Comparison of ENCODE assay signal across 1 cellular context in the genomic region with DNA sequence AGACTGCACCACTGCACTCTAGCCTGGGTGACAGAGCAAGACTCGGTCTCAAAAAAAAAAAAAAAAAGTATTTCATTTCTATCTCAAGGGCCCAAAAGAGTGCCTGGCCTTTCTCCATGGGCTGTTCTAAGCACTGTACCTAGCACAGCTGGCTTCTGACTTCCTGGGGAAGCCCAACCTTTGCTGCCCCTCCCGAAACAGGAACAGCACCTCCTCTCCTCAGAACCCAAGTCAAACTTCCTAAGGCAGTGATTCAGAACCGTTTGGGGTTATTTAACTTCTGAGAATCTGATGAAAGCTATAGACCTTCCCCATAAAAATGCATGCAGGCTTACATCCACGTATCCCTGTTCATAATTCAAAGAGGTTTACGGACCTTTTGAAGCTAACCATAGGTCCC.
TF ChIP-seq lines count a peak whose summit lies in the region.

No MANE protein-coding gene starts in this region.

TF ChIP-seq in GM12878, 131 proteins besides CTCF, POLR2A, EP300 and RAD21:
- no peak for TF ChIP-seq RB1 (IDR thresholded peaks at IDR 0.05; ENCODE audit: borderline replicate concordance)
- TF ChIP-seq BCL11A (IDR thresholded peaks at IDR 0.05; ENCODE audit: low read depth, low read length) = no peak
- no peak for TF ChIP-seq GABPA (IDR thresholded peaks at IDR 0.05; ENCODE audit: low read depth)
- 0 out of 2 replicates have a peak, but pooled peaks have one; percentile 13 for TF ChIP-seq IKZF1 (conservative IDR thresholded peaks at IDR 0.05)
- TF ChIP-seq FOXK2 (IDR thresholded peaks at IDR 0.05) = no peak
- TF ChIP-seq, protein P1, sequence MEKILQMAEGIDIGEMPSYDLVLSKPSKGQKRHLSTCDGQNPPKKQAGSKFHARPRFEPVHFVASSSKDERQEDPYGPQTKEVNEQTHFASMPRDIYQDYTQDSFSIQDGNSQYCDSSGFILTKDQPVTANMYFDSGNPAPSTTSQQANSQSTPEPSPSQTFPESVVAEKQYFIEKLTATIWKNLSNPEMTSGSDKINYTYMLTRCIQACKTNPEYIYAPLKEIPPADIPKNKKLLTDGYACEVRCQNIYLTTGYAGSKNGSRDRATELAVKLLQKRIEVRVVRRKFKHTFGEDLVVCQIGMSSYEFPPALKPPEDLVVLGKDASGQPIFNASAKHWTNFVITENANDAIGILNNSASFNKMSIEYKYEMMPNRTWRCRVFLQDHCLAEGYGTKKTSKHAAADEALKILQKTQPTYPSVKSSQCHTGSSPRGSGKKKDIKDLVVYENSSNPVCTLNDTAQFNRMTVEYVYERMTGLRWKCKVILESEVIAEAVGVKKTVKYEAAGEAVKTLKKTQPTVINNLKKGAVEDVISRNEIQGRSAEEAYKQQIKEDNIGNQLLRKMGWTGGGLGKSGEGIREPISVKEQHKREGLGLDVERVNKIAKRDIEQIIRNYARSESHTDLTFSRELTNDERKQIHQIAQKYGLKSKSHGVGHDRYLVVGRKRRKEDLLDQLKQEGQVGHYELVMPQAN (conservative IDR thresholded peaks at IDR 0.05) = no peak
- TF ChIP-seq ETV6 (conservative IDR thresholded peaks at IDR 0.05 in 1 of 2, IDR thresholded peaks at IDR 0.05 in 1 of 2; ENCODE audit: borderline replicate concordance in 1 of 2, low read depth in 1 of 2) = peak in 1 of 2 experiments; percentile 56; a peak in 1 of 4 replicates
- TF ChIP-seq HDAC2 (IDR thresholded peaks at IDR 0.05) = no peak
- TF ChIP-seq, protein P2, sequence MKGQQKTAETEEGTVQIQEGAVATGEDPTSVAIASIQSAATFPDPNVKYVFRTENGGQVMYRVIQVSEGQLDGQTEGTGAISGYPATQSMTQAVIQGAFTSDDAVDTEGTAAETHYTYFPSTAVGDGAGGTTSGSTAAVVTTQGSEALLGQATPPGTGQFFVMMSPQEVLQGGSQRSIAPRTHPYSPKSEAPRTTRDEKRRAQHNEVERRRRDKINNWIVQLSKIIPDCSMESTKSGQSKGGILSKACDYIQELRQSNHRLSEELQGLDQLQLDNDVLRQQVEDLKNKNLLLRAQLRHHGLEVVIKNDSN (IDR thresholded peaks at IDR 0.05; ENCODE audit: borderline replicate concordance, extremely low read length, insufficient read depth, low read depth, low read length) = no peak
- peak; percentile 21; the same call in 1 of the 2 replicates for TF ChIP-seq SPI1 (IDR thresholded peaks at IDR 0.05; ENCODE audit: borderline replicate concordance, insufficient read depth, low read depth, low read length)
- TF ChIP-seq PML (IDR thresholded peaks at IDR 0.05; ENCODE audit: low read length) = no peak
